Comparison of ENCODE assay signal across 8 cellular contexts in the genomic region with DNA sequence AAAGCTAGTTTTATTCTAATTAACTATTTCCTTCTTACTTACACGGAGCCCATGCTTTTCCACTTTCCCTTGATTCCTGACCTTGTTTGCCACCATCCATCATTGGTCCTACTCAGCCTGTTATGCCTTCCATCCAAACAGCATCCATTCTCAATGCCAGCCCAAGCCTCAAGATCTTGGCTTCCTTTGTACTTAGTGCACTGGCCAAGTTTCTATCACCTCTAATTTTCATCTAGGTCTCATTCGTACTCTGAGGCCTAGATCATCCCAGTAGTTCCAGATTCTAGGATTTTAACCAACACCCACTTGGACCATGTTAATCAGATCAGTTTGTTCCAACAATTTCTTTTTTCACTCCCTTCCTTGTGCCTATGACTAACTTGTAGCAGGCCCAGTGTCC. TPM values are rescaled to one million over a fixed set of nuclear protein-coding genes. Genes with fewer than 3 reads are reported as not detected.
"Had no signal": no experiment of that assay in that cellular context is flagged by ENCODE, and none has a peak within 500 bp of the region (broad histone marks: within the 10 kb centered on the region; RNA-seq: fewer than 3 reads in every experiment).

No MANE protein-coding gene starts in this region.

- H3K9me3 ChIP-seq: HAP-1 had no signal

- DNase-seq: H7, HFFc6, IMR-90, KG1 had no signal

- H3K36me3 ChIP-seq: HAP-1 had no signal

- H3K4me3 ChIP-seq: GM23338, HAP-1, K562 had no signal

RNA-seq across cellular contexts. Expression of a gene that starts 41.6 kb away (rescaled TPM):
- total RNA-seq: HFFc6, HT-29 had no signal
